Comparison of ENCODE assay signal across 16 cellular contexts in genomic region chr20:47233333-47234188, GRCh38.
A peak's percentile ranks its signal among the peaks of the same experiment; 100 is the strongest.
DNase-seq lines count a peak whose midpoint lies in the region; ATAC-seq and TF ChIP-seq lines count a peak whose summit lies in the region.
"Had no signal": no experiment of that assay in that cellular context is flagged by ENCODE, and none has a peak within 500 bp of the region (broad histone marks: within the 10 kb centered on the region; RNA-seq: fewer than 3 reads in every experiment).

No MANE protein-coding gene starts in this region.

- peak overlapping the region; percentile 40; the same call in 1 of the 2 replicates for H3K27ac Mint-ChIP-seq in HFFc6
- H3K27ac Mint-ChIP-seq: T-cell had no signal

- ATAC-seq in HG03521 (IDR thresholded peaks at IDR 0.05; ENCODE audit: unreplicated experiment) = no peak
- no peak for ATAC-seq in HG02623 (IDR thresholded peaks at IDR 0.05; ENCODE audit: unreplicated experiment)
- ATAC-seq: activated CD4-positive, CD25-positive, alpha-beta regulatory T cell treated with anti-CD3 and anti-CD28 coated beads, Interleukin-2, amount 50 U/mL, for 24 hours; T-cell had no signal

- TF ChIP-seq CTCF in HFFc6 (IDR thresholded peaks at IDR 0.05) (no peak), VCaP (conservative IDR thresholded peaks at IDR 0.05) (no peak)

- H3K27me3 Mint-ChIP-seq in HFFc6 (ENCODE audit: insufficient read depth) = peaks cover 3% of the 10 kb centered on the region; the same call in 1 of the 2 replicates
- H3K27me3 Mint-ChIP-seq: T-cell had no signal

- H3K9me3 Mint-ChIP-seq in HFFc6 = no peaks in the 10 kb centered on the region
- H3K9me3 Mint-ChIP-seq: T-cell had no signal

- peaks cover 46% of the 10 kb centered on the region for H3K36me3 Mint-ChIP-seq in HFFc6 (ENCODE audit: low read depth)

- DNase-seq in HFFc6 (no peak), fibroblast of peridontal ligament (ENCODE audit: extremely low read depth) (peak; percentile 83), renal cortical epithelial cell (ENCODE audit: low read depth) (peak; percentile 75), cerebellar nuclear complex (lab: John Stamatoyannopoulos, UW) (no peak)
- DNase-seq: amniotic stem cell; erythroblast; NCI-H1694 treated with DMSO at 0.1 percent for 48 hours; NCI-H524 treated with DMSO at 0.1 percent for 48 hours; Peyer's patch; stimulated activated CD4-positive, alpha-beta T cell treated with anti-CD3 and anti-CD28 coated beads, Interleukin-15, amount 100 ng/mL, for 24 hours; T-cell had no signal

- no peak overlapping the region for H3K4me3 Mint-ChIP-seq in HFFc6
- H3K4me3 Mint-ChIP-seq: T-cell had no signal

- peak overlapping the region; percentile 2; the same call in 1 of the 2 replicates for H3K27ac ChIP-seq in VCaP
- H3K27ac ChIP-seq: KMS-11, Peyer's patch had no signal

- H3K4me1 Mint-ChIP-seq in HFFc6 (ENCODE audit: low read depth) = peaks cover 22% of the 10 kb centered on the region
- H3K4me1 Mint-ChIP-seq: T-cell had no signal

Comparison
In these comparisons a context has a peak if more than half of its experiments do, and no peak if none do; other contexts are left out.
1. DNase-seq: peak in fibroblast of peridontal ligament (single experiment) and renal cortical epithelial cell (single experiment); none in HFFc6 (single experiment) and cerebellar nuclear complex (0 of 2).